In the genomic region with DNA sequence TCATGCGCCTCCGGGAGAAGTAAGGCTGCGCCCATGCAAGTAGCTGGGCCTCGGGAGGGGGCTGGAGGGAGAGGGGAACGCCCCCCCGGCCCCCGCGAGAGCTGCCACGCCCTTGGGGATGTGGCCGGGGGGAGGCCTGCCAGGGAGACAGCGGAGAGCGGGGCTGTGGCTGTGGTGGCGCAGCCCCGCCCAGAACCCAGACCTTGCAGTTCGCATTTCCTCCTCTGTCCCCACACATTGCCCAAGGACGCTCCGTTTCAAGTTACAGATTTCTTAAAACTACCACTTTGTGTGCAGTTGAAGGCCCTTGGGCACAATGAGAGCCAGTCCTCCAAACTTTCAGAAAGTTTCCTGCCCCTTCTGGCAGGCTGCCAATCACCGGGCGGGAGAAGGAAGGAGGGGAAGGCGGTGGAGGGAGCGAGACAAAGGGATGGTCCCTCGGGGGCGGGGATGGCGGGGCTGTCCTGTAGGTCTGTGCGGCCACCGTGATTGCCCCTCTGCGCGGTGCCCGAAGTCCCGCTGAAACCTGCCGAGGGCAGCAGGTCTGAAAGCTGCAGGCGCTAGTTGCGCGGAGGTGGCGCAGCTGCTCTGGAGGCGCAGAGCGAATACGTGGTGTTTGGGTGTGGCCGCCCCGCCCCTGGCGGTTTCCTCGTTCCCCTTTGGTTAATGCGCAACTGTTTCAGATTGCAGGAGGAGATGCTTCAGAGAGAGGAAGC, we compare ENCODE assay signal across 8 cellular contexts. TPM values are rescaled to one million over a fixed set of nuclear protein-coding genes. Genes with fewer than 3 reads are reported as not detected.
DNase-seq lines count a peak whose midpoint lies in the region; ATAC-seq and TF ChIP-seq lines count a peak whose summit lies in the region.

No MANE protein-coding gene starts in this region.

- peak overlapping the region; percentile 77 for H2AFZ ChIP-seq in DND-41 (ENCODE audit: low read depth, low read length)

- H3K27ac ChIP-seq in DND-41 (ENCODE audit: low read length) (peak overlapping the region; percentile 95), HUES64 (ENCODE audit: low read depth, low read length) (peak overlapping the region; percentile 75), vagina (peak overlapping the region; percentile 99)

- peaks cover 66% of the 10 kb centered on the region for H3K4me1 Mint-ChIP-seq in activated naive CD4-positive, alpha-beta T cell treated with anti-CD3 and anti-CD28 coated beads, Interleukin-2, amount 10 ng/mL, durations not matched to agents 7 days and 5 days

- H3K4me3 Mint-ChIP-seq in activated naive CD4-positive, alpha-beta T cell treated with anti-CD3 and anti-CD28 coated beads, Interleukin-2, amount 10 ng/mL, durations not matched to agents 7 days and 5 days, result peak overlapping the region; percentile 91

- peaks cover 38% of the 10 kb centered on the region for H3K79me2 ChIP-seq in DND-41 (ENCODE audit: insufficient read depth, low read length)

- TF ChIP-seq CTCF in DND-41 (IDR thresholded peaks at IDR 0.05; ENCODE audit: borderline replicate concordance, extremely low read depth, low read length, poor library complexity, severe bottlenecking) (no peak), vagina (IDR thresholded peaks at IDR 0.05) (no peak)

- no peaks in the 10 kb centered on the region for H3K9me3 Mint-ChIP-seq in activated naive CD4-positive, alpha-beta T cell treated with anti-CD3 and anti-CD28 coated beads, Interleukin-2, amount 10 ng/mL, durations not matched to agents 7 days and 5 days

- peak overlapping the region; percentile 92 for H3K4me2 ChIP-seq in DND-41 (ENCODE audit: insufficient read depth, low read length)

- H3K9me3 ChIP-seq in DND-41 (ENCODE audit: insufficient read depth, low read length, severe bottlenecking), result no peaks in the 10 kb centered on the region
- H3K9me3 ChIP-seq in HUES64 (ENCODE audit: insufficient read depth, low read depth, low read length), result no peaks in the 10 kb centered on the region
- no peaks in the 10 kb centered on the region for H3K9me3 ChIP-seq in vagina

- peak overlapping the region; percentile 99 for H3K9ac ChIP-seq in DND-41 (ENCODE audit: low read depth, low read length)
- H3K9ac ChIP-seq in HUES64 (ENCODE audit: low read depth, low read length), result peak overlapping the region; percentile 87

- H3K4me3 ChIP-seq in DND-41 (ENCODE audit: low read depth in 1 of 2, low read length in 2 of 2) (peak overlapping the region; percentile 88 to 96), HUES64 (ENCODE audit: low read length) (peak overlapping the region; percentile 90), vagina (peak overlapping the region; percentile 80 to 95)

- ATAC-seq in DND-41 (ENCODE audit: insufficient read depth, low read depth), result peak; percentile 64
- peak; percentile 61 for ATAC-seq in GM21515 (IDR thresholded peaks at IDR 0.05; ENCODE audit: unreplicated experiment)

- intact Hi-C loops in cardiac septum (cut with DNase I) (loop anchor here (1.0 to 5.0 kb wide), 2 partner anchors 29 to 223 kb away; a partner anchor contains a TSS), vagina (cut with DNase I) (loop anchor here (1.0 to 5.0 kb wide), 2 partner anchors 29 to 228 kb away; a partner anchor contains a TSS)

- peak; percentile 91 for DNase-seq in DND-41
- peak; percentile 93 for DNase-seq in SIG-M5 treated with dmso at 0.1 percent for 504 hours (lab: John Stamatoyannopoulos, UW; ENCODE audit: unreplicated experiment)
- peak; percentile 94 for DNase-seq in activated naive CD4-positive, alpha-beta T cell treated with anti-CD3 and anti-CD28 coated beads, Interleukin-2, amount 10 ng/mL, durations not matched to agents 7 days and 5 days
- DNase-seq in cardiac septum (ENCODE audit: low spot score), result peak; percentile 94
- peak; percentile 51 for DNase-seq in putamen (ENCODE audit: low spot score)
- DNase-seq in vagina (ENCODE audit: extremely low spot score in 2 of 2), result peak in 1 of 2 donors; percentile 91

- H3K4me1 ChIP-seq in DND-41 (ENCODE audit: insufficient read depth, low read length), result peaks cover 49% of the 10 kb centered on the region
- H3K4me1 ChIP-seq in HUES64 (ENCODE audit: insufficient read depth, low read length), result peaks cover 33% of the 10 kb centered on the region
- peaks cover 67% of the 10 kb centered on the region for H3K4me1 ChIP-seq in vagina

- H3K27ac Mint-ChIP-seq in activated naive CD4-positive, alpha-beta T cell treated with anti-CD3 and anti-CD28 coated beads, Interleukin-2, amount 10 ng/mL, durations not matched to agents 7 days and 5 days, result peak overlapping the region; percentile 99

- CTCF ChIA-PET in activated naive CD4-positive, alpha-beta T cell treated with anti-CD3 and anti-CD28 coated beads, Interleukin-2, amount 10 ng/mL, durations not matched to agents 7 days and 5 days (lab: Charles Lee), result interaction anchor here (0.7 to 2.8 kb wide), 12 partner anchors 11 to 387 kb away, joined by 3 to 24 read pairs (median 4); a partner anchor contains a TSS

- peaks cover 50% of the 10 kb centered on the region for H4K20me1 ChIP-seq in DND-41 (ENCODE audit: insufficient read depth, low read length)

- H3K36me3 ChIP-seq in DND-41 (ENCODE audit: insufficient read depth, low read length) (peaks cover 56% of the 10 kb centered on the region), HUES64 (ENCODE audit: insufficient read depth, low read length) (peaks cover 47% of the 10 kb centered on the region), vagina (peaks cover 3 to 32% of the 10 kb centered on the region in 2 donors)

- H3K36me3 Mint-ChIP-seq in activated naive CD4-positive, alpha-beta T cell treated with anti-CD3 and anti-CD28 coated beads, Interleukin-2, amount 10 ng/mL, durations not matched to agents 7 days and 5 days, result peaks cover 56% of the 10 kb centered on the region

- under 1% methylated on average over 43 of the region's 43 CpGs for WGBS in HUES64

- TF ChIP-seq POLR2A in vagina (IDR thresholded peaks at IDR 0.05), result peak in 1 of 2 donors; percentile 39

- H3K27me3 Mint-ChIP-seq in activated naive CD4-positive, alpha-beta T cell treated with anti-CD3 and anti-CD28 coated beads, Interleukin-2, amount 10 ng/mL, durations not matched to agents 7 days and 5 days, result peaks cover 13% of the 10 kb centered on the region

- H3K27me3 ChIP-seq in DND-41 (ENCODE audit: insufficient read depth, low read length, poor library complexity) (no peaks in the 10 kb centered on the region), HUES64 (ENCODE audit: insufficient read depth, low read length) (peaks cover 30% of the 10 kb centered on the region), vagina (no peaks in the 10 kb centered on the region)

RNA-seq across cellular contexts. Expression of a gene that starts 2.1 kb away (rescaled TPM):
- polyA plus RNA-seq in HUES64 (2013, experiment 1 of 2), result 711 TPM
- 820 TPM for polyA plus RNA-seq in HUES64 (2013, experiment 2 of 2)
- total RNA-seq in cardiac septum (368 TPM), vagina (2,692 TPM)

RNA-seq across cellular contexts. Expression of a gene that starts 28.7 kb away (rescaled TPM):
- 15.5 TPM for polyA plus RNA-seq in HUES64 (2013, experiment 1 of 2)
- polyA plus RNA-seq in HUES64 (2013, experiment 2 of 2), result 12.7 TPM
- total RNA-seq in cardiac septum (4.2 TPM), vagina (6.1 TPM)
